Comparison of ENCODE assay signal across 15 cellular contexts in the genomic region with DNA sequence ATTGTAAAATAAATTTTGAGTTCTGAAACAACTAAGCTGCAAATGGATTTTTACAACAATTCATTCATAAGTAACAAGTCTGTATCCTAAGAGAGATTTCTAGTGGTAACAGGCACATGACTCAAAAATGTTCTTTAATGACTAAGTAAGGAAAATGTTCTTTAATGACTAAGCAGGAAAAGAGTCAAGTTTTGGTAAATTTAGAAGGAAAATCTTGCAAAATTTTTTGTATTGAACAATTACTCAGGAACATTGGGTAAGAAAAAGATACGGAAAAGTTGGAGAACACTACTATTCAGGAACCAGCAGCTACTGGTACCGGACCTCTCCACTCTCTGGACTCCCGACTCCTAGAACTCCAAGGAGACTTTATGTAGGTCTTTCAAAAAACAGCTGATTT. TPM values are rescaled to one million over a fixed set of nuclear protein-coding genes. Genes with fewer than 3 reads are reported as not detected.
DNase-seq lines count a peak whose midpoint lies in the region; ATAC-seq and TF ChIP-seq lines count a peak whose summit lies in the region.
"Had no signal": no experiment of that assay in that cellular context is flagged by ENCODE, and none has a peak within 500 bp of the region (broad histone marks: within the 10 kb centered on the region; RNA-seq: fewer than 3 reads in every experiment).

No MANE protein-coding gene starts in this region.

- peaks cover 0 to 5% of the 10 kb centered on the region in 2 experiments for H3K36me3 ChIP-seq in SK-N-SH (replicated peaks in 1 of 2; ENCODE audit: control insufficient read depth in 1 of 2, insufficient read depth in 2 of 2, low read length in 1 of 2)
- peaks cover 4% of the 10 kb centered on the region for H3K36me3 ChIP-seq in thoracic aorta
- peaks cover 17% of the 10 kb centered on the region for H3K36me3 ChIP-seq in right atrium auricular region

- H3K9ac ChIP-seq in SK-N-SH, result peak overlapping the region; percentile 7; the same call in 1 of the 2 replicates

- TF ChIP-seq EP300 in SK-N-SH (IDR thresholded peaks at IDR 0.05; ENCODE audit: borderline replicate concordance in 1 of 2, low read depth in 1 of 2, low read length in 1 of 2), result no peak

- WGBS in SK-N-SH (ENCODE audit: low lambda C conversion rate), result 30% methylated on average over 3 of the region's 3 CpGs

- TF ChIP-seq CTCF in SK-N-SH (IDR thresholded peaks at IDR 0.05) (no peak), thoracic aorta (IDR thresholded peaks at IDR 0.05) (no peak), right atrium auricular region (IDR thresholded peaks at IDR 0.05) (no peak)

- no peak for TF ChIP-seq RAD21 in SK-N-SH (IDR thresholded peaks at IDR 0.05; ENCODE audit: low read length)

- H3K9me3 ChIP-seq in SK-N-SH (no peaks in the 10 kb centered on the region), thoracic aorta (no peaks in the 10 kb centered on the region), right atrium auricular region (no peaks in the 10 kb centered on the region)

- H3K4me3 ChIP-seq in SK-N-SH (ENCODE audit: low read depth in 2 of 2, low read length in 1 of 2), result no peak overlapping the region; a peak in 1 of 4 replicates
- peak overlapping the region; percentile 23 for H3K4me3 ChIP-seq in thoracic aorta
- no peak overlapping the region for H3K4me3 ChIP-seq in right atrium auricular region

- POLR2A ChIA-PET in SK-N-SH (lab: Yijun Ruan, JAX), result no interaction called here

- CTCF ChIA-PET in SK-N-SH (lab: Yijun Ruan, JAX), result no interaction called here

- no peak for DNase-seq in SK-N-SH
- DNase-seq in astrocyte of the hippocampus (ENCODE audit: low read depth, low spot score), result peak; percentile 43
- DNase-seq in glomerular visceral epithelial cell (ENCODE audit: extremely low spot score), result peak; percentile 7
- no peak for DNase-seq in thoracic aorta (ENCODE audit: low spot score)
- DNase-seq in right atrium auricular region (ENCODE audit: low spot score), result no peak
- no peak for DNase-seq in SIG-M5 treated with dmso at 0.1 percent for 504 hours (lab: John Stamatoyannopoulos, UW; ENCODE audit: unreplicated experiment)
- DNase-seq: amniotic stem cell; erythroblast; NCI-H1048; NCI-H82; stimulated activated CD4-positive, alpha-beta T cell treated with anti-CD3 and anti-CD28 coated beads, Interleukin-1b, Interleukin-23, amount 100 ng/mL, for 48 hours; stimulated activated naive CD4-positive, alpha-beta T cell; T-cell had no signal

- H3F3A ChIP-seq in SK-N-SH (replicated peaks; ENCODE audit: insufficient read depth), result peaks cover 23% of the 10 kb centered on the region

- no peaks in the 10 kb centered on the region; a peak in 1 of 4 replicates for H3K4me1 ChIP-seq in SK-N-SH (ENCODE audit: control insufficient read depth in 1 of 2, insufficient read depth in 2 of 2, low read depth in 1 of 2, low read length in 1 of 2)
- peaks cover 9 to 19% of the 10 kb centered on the region in 2 donors for H3K4me1 ChIP-seq in thoracic aorta (ENCODE audit: control insufficient read depth in 1 of 2, low read depth in 2 of 2)
- H3K4me1 ChIP-seq in right atrium auricular region, result no peaks in the 10 kb centered on the region

- peak overlapping the region; percentile 30 for H3K4me2 ChIP-seq in SK-N-SH

- no peaks in the 10 kb centered on the region for H3K27me3 ChIP-seq in SK-N-SH (ENCODE audit: insufficient read depth)
- no peaks in the 10 kb centered on the region for H3K27me3 ChIP-seq in thoracic aorta (replicated peaks; ENCODE audit: insufficient read depth)
- no peaks in the 10 kb centered on the region for H3K27me3 ChIP-seq in right atrium auricular region

- no peaks in the 10 kb centered on the region for H3K9me2 ChIP-seq in SK-N-SH

- ATAC-seq in SK-N-SH treated with all-trans-retinoic acid at 6 μM for 48 hours, result no peak; the same call in 2 of the 3 replicates
- peak; percentile 50 for ATAC-seq in thoracic aorta (ENCODE audit: insufficient number of reproducible peaks, low FRiP score, low read depth)
- ATAC-seq in GM19452 (IDR thresholded peaks at IDR 0.05; ENCODE audit: unreplicated experiment), result no peak
- ATAC-seq: T-cell had no signal

- H3K79me2 ChIP-seq in SK-N-SH (ENCODE audit: insufficient read depth), result no peaks in the 10 kb centered on the region

- peak overlapping the region; percentile 76 for H2AFZ ChIP-seq in SK-N-SH (ENCODE audit: low read depth)

- H4K20me1 ChIP-seq in SK-N-SH (ENCODE audit: insufficient read depth), result no peaks in the 10 kb centered on the region

- H3K27ac ChIP-seq in SK-N-SH (ENCODE audit: low read depth in 2 of 2, low read length in 1 of 2) (peak overlapping the region; percentile 61 to 79; a peak in 3 of 4 replicates), thoracic aorta (peak overlapping the region in 1 of 2 donors; percentile 52), right atrium auricular region (peak overlapping the region in 1 of 2 donors; percentile 31)

TF ChIP-seq in SK-N-SH, 30 proteins besides CTCF, POLR2A, EP300 and RAD21:
- TF ChIP-seq, protein P1, sequence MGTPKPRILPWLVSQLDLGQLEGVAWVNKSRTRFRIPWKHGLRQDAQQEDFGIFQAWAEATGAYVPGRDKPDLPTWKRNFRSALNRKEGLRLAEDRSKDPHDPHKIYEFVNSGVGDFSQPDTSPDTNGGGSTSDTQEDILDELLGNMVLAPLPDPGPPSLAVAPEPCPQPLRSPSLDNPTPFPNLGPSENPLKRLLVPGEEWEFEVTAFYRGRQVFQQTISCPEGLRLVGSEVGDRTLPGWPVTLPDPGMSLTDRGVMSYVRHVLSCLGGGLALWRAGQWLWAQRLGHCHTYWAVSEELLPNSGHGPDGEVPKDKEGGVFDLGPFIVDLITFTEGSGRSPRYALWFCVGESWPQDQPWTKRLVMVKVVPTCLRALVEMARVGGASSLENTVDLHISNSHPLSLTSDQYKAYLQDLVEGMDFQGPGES (IDR thresholded peaks at IDR 0.05; ENCODE audit: low read depth, low read length), result no peak
- TF ChIP-seq, protein P2, sequence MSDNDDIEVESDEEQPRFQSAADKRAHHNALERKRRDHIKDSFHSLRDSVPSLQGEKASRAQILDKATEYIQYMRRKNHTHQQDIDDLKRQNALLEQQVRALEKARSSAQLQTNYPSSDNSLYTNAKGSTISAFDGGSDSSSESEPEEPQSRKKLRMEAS (IDR thresholded peaks at IDR 0.05; ENCODE audit: low read depth), result no peak
- 0 out of 2 replicates have a peak, but pooled peaks have one; percentile 24 for TF ChIP-seq JUND (IDR thresholded peaks at IDR 0.05)
- TF ChIP-seq FOSL2 (IDR thresholded peaks at IDR 0.05; ENCODE audit: borderline replicate concordance, low read depth), result peak; percentile 68
- TF ChIP-seq GATA2 (CRISPR knock-in tag; IDR thresholded peaks at IDR 0.05), result no peak
- no peak for TF ChIP-seq CHD2 (IDR thresholded peaks at IDR 0.05; ENCODE audit: low read length, partially characterized antibody)
- no peak for TF ChIP-seq TAF1 (IDR thresholded peaks at IDR 0.05; ENCODE audit: borderline replicate concordance, low read depth, low read length)
TF ChIP-seq in SK-N-SH: peak in this region for 2.

TF ChIP-seq in SK-N-SH treated with all-trans-retinoic acid at 6 μM for 48 hours, 23 proteins besides CTCF, POLR2A, EP300 and RAD21 (continues in another document):
- TF ChIP-seq BACH2 (CRISPR knock-in tag; IDR thresholded peaks at IDR 0.05; ENCODE audit: borderline replicate concordance) (no peak), OSR1 (CRISPR knock-in tag; IDR thresholded peaks at IDR 0.05) (no peak), ZNF8 (CRISPR knock-in tag; IDR thresholded peaks at IDR 0.05) (no peak), CSDC2 (CRISPR knock-in tag; IDR thresholded peaks at IDR 0.05) (no peak), ZFP30 (CRISPR knock-in tag; IDR thresholded peaks at IDR 0.05) (no peak)
- TF ChIP-seq, protein P3, sequence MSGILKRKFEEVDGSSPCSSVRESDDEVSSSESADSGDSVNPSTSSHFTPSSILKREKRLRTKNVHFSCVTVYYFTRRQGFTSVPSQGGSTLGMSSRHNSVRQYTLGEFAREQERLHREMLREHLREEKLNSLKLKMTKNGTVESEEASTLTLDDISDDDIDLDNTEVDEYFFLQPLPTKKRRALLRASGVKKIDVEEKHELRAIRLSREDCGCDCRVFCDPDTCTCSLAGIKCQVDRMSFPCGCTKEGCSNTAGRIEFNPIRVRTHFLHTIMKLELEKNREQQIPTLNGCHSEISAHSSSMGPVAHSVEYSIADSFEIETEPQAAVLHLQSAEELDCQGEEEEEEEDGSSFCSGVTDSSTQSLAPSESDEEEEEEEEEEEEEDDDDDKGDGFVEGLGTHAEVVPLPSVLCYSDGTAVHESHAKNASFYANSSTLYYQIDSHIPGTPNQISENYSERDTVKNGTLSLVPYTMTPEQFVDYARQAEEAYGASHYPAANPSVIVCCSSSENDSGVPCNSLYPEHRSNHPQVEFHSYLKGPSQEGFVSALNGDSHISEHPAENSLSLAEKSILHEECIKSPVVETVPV (CRISPR knock-in tag; IDR thresholded peaks at IDR 0.05), result no peak
- TF ChIP-seq, protein P4, sequence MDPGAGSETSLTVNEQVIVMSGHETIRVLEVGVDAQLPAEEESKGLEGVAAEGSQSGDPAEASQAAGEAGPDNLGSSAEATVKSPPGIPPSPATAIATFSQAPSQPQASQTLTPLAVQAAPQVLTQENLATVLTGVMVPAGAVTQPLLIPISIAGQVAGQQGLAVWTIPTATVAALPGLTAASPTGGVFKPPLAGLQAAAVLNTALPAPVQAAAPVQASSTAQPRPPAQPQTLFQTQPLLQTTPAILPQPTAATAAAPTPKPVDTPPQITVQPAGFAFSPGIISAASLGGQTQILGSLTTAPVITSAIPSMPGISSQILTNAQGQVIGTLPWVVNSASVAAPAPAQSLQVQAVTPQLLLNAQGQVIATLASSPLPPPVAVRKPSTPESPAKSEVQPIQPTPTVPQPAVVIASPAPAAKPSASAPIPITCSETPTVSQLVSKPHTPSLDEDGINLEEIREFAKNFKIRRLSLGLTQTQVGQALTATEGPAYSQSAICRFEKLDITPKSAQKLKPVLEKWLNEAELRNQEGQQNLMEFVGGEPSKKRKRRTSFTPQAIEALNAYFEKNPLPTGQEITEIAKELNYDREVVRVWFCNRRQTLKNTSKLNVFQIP (CRISPR knock-in tag; IDR thresholded peaks at IDR 0.05; ENCODE audit: borderline replicate concordance, low read depth), result no peak
- TF ChIP-seq, protein P5, sequence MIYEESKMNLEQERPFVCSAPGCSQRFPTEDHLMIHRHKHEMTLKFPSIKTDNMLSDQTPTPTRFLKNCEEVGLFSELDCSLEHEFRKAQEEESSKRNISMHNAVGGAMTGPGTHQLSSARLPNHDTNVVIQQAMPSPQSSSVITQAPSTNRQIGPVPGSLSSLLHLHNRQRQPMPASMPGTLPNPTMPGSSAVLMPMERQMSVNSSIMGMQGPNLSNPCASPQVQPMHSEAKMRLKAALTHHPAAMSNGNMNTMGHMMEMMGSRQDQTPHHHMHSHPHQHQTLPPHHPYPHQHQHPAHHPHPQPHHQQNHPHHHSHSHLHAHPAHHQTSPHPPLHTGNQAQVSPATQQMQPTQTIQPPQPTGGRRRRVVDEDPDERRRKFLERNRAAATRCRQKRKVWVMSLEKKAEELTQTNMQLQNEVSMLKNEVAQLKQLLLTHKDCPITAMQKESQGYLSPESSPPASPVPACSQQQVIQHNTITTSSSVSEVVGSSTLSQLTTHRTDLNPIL (CRISPR knock-in tag; IDR thresholded peaks at IDR 0.05; ENCODE audit: low read depth), result no peak

RNA-seq across cellular contexts. Expression of a gene that starts 33.5 kb away (rescaled TPM):
- 5.3 and 5.8 TPM in 2 replicates for polyA plus RNA-seq in SK-N-SH (2012; rRNA removed)
- 7.4 and 9.4 TPM in 2 replicates for polyA plus RNA-seq in SK-N-SH (2012; cell fraction: cytosol; rRNA removed)
- polyA plus RNA-seq in SK-N-SH (2012; cell fraction: nucleus; rRNA removed), result 5.2 and 6.0 TPM in 2 replicates
- 100 to 1,000 TPM in 1 of 2 donors, 10 to 100 TPM in 1; 82.2 to 157 TPM for total RNA-seq in thoracic aorta
- total RNA-seq in right atrium auricular region, result 10 to 100 TPM; 26.1 to 40.8 TPM

Comparison
In these comparisons a context has a peak if more than half of its experiments do, and no peak if none do; other contexts are left out.
1. DNase-seq: peak in astrocyte of the hippocampus (single experiment) and glomerular visceral epithelial cell (single experiment); none in SK-N-SH (single experiment), thoracic aorta (single experiment), right atrium auricular region (single experiment) and SIG-M5 treated with dmso at 0.1 percent for 504 hours (single experiment).